In genomic region chr1:1256956-1257871, GRCh38 we compare ENCODE assay signal across 3 cellular contexts.
TF ChIP-seq lines count a peak whose summit lies in the region.

No MANE protein-coding gene starts in this region.

TF ChIP-seq in HEK293, 187 proteins besides CTCF, POLR2A, EP300 and RAD21:
- TF ChIP-seq GLIS1 (tag by site-specific recombination; IDR thresholded peaks at IDR 0.05) (0 out of 2 replicates have a peak, but pooled peaks have one; percentile 8), BCL11B (tag by site-specific recombination; IDR thresholded peaks at IDR 0.05; ENCODE audit: low read depth) (0 out of 2 replicates have a peak, but pooled peaks have one; percentile 21), GLIS2 (tag by site-specific recombination; IDR thresholded peaks at IDR 0.05) (peak; percentile 52; the same call in 1 of the 2 replicates), ELK4 (IDR thresholded peaks at IDR 0.05; ENCODE audit: borderline replicate concordance, low read depth, low read length) (no peak), IKZF3 (tag by site-specific recombination; IDR thresholded peaks at IDR 0.05) (no peak), ZNF223 (tag by site-specific recombination; IDR thresholded peaks at IDR 0.05) (no peak), ZIC2 (tag by site-specific recombination; IDR thresholded peaks at IDR 0.05) (0 out of 2 replicates have a peak, but pooled peaks have one; percentile 15), ZNF302 (tag by site-specific recombination; IDR thresholded peaks at IDR 0.05; ENCODE audit: low read depth) (no peak), ZNF37A (tag by site-specific recombination; IDR thresholded peaks at IDR 0.05) (no peak), ZBTB6 (tag by site-specific recombination; IDR thresholded peaks at IDR 0.05) (0 out of 2 replicates have a peak, but pooled peaks have one; percentile 24), ZNF626 (tag by site-specific recombination; IDR thresholded peaks at IDR 0.05) (no peak), ZNF2 (tag by site-specific recombination; IDR thresholded peaks at IDR 0.05) (no peak)

TF ChIP-seq in WTC11, 78 proteins besides CTCF, POLR2A, EP300 and RAD21:
- TF ChIP-seq USF2 (CRISPR knock-in tag; IDR thresholded peaks at IDR 0.05) (no peak), ZNF281 (CRISPR knock-in tag; IDR thresholded peaks at IDR 0.05) (no peak), SOX15 (CRISPR knock-in tag; IDR thresholded peaks at IDR 0.05) (no peak), SMAD4 (CRISPR knock-in tag; IDR thresholded peaks at IDR 0.05) (no peak), GTF2I (CRISPR knock-in tag; conservative IDR thresholded peaks at IDR 0.05) (no peak), EMX1 (CRISPR knock-in tag; IDR thresholded peaks at IDR 0.05) (no peak), ZNF425 (CRISPR knock-in tag; conservative IDR thresholded peaks at IDR 0.05) (no peak), ARID4B (CRISPR knock-in tag; IDR thresholded peaks at IDR 0.05; ENCODE audit: borderline replicate concordance) (no peak), FOXJ3 (CRISPR knock-in tag; IDR thresholded peaks at IDR 0.05; ENCODE audit: borderline replicate concordance) (no peak)

TF ChIP-seq in HepG2, 621 proteins besides CTCF, POLR2A, EP300 and RAD21:
- TF ChIP-seq E2F1 (CRISPR knock-in tag; IDR thresholded peaks at IDR 0.05), result no peak
- TF ChIP-seq AGO2 (optimal IDR thresholded peaks at IDR 0.05; ENCODE audit: low read depth, low read length), result peak; percentile 30
